Comparison of ENCODE assay signal across 1 cellular context in genomic region chr19:58328999-58329398, GRCh38.
TF ChIP-seq lines count a peak whose summit lies in the region.

No MANE protein-coding gene starts in this region.

TF ChIP-seq in GM23338, 12 proteins besides CTCF, POLR2A, EP300 and RAD21 (continued from another document):
- TF ChIP-seq ZNF114 (CRISPR knock-in tag; IDR thresholded peaks at IDR 0.05) (no peak), NANOG (IDR thresholded peaks at IDR 0.05; ENCODE audit: borderline replicate concordance) (no peak), EZH2 (IDR thresholded peaks at IDR 0.05; ENCODE audit: low read depth, unreplicated experiment) (no peak), CREB1 (CRISPR knock-in tag; IDR thresholded peaks at IDR 0.05; ENCODE audit: low read depth) (no peak), ZNF331 (CRISPR knock-in tag; IDR thresholded peaks at IDR 0.05; ENCODE audit: low read depth) (no peak), POLR2AphosphoS5 (IDR thresholded peaks at IDR 0.05; ENCODE audit: low read depth) (no peak), ETS1 (IDR thresholded peaks at IDR 0.05) (no peak)
- TF ChIP-seq, protein P1, sequence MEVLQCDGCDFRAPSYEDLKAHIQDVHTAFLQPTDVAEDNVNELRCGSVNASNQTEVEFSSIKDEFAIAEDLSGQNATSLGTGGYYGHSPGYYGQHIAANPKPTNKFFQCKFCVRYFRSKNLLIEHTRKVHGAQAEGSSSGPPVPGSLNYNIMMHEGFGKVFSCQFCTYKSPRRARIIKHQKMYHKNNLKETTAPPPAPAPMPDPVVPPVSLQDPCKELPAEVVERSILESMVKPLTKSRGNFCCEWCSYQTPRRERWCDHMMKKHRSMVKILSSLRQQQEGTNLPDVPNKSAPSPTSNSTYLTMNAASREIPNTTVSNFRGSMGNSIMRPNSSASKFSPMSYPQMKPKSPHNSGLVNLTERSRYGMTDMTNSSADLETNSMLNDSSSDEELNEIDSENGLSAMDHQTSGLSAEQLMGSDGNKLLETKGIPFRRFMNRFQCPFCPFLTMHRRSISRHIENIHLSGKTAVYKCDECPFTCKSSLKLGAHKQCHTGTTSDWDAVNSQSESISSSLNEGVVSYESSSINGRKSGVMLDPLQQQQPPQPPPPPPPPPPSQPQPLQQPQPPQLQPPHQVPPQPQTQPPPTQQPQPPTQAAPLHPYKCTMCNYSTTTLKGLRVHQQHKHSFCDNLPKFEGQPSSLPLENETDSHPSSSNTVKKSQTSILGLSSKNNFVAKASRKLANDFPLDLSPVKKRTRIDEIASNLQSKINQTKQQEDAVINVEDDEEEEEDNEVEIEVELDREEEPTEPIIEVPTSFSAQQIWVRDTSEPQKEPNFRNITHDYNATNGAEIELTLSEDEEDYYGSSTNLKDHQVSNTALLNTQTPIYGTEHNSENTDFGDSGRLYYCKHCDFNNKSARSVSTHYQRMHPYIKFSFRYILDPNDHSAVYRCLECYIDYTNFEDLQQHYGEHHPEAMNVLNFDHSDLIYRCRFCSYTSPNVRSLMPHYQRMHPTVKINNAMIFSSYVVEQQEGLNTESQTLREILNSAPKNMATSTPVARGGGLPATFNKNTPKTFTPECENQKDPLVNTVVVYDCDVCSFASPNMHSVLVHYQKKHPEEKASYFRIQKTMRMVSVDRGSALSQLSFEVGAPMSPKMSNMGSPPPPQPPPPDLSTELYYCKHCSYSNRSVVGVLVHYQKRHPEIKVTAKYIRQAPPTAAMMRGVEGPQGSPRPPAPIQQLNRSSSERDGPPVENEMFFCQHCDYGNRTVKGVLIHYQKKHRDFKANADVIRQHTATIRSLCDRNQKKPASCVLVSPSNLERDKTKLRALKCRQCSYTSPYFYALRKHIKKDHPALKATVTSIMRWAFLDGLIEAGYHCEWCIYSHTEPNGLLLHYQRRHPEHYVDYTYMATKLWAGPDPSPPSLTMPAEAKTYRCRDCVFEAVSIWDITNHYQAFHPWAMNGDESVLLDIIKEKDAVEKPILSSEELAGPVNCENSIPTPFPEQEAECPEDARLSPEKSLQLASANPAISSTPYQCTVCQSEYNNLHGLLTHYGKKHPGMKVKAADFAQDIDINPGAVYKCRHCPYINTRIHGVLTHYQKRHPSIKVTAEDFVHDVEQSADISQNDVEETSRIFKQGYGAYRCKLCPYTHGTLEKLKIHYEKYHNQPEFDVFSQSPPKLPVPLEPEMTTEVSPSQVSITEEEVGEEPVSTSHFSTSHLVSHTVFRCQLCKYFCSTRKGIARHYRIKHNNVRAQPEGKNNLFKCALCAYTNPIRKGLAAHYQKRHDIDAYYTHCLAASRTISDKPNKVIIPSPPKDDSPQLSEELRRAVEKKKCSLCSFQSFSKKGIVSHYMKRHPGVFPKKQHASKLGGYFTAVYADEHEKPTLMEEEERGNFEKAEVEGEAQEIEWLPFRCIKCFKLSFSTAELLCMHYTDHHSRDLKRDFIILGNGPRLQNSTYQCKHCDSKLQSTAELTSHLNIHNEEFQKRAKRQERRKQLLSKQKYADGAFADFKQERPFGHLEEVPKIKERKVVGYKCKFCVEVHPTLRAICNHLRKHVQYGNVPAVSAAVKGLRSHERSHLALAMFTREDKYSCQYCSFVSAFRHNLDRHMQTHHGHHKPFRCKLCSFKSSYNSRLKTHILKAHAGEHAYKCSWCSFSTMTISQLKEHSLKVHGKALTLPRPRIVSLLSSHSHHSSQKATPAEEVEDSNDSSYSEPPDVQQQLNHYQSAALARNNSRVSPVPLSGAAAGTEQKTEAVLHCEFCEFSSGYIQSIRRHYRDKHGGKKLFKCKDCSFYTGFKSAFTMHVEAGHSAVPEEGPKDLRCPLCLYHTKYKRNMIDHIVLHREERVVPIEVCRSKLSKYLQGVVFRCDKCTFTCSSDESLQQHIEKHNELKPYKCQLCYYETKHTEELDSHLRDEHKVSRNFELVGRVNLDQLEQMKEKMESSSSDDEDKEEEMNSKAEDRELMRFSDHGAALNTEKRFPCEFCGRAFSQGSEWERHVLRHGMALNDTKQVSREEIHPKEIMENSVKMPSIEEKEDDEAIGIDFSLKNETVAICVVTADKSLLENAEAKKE (CRISPR knock-in tag; IDR thresholded peaks at IDR 0.05) = no peak
